Comparison of ENCODE assay signal across 1 cellular context in the genomic region with DNA sequence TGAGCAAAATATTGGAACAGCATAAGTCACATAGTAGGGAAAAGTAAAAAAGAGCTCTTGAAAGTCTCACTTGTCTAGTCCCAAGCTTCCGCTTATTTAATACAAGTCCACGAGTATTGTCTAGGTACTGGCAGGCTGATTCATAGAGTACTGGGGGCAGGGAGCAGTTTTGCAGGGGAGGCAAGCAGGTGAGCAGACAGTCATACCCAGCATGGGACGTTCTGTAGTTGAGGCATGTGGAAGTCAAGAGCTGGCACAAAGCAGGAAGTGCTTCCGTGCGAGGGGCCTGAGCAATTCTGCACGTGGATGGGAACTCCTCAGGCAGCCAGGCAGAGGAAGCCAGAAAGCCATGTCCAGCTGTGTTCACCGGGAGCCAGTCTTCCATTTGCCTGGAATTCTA.
TF ChIP-seq lines count a peak whose summit lies in the region.

No MANE protein-coding gene starts in this region.

TF ChIP-seq in WTC11, 78 proteins besides CTCF, POLR2A, EP300 and RAD21 (continued from another document):
- TF ChIP-seq, protein P1, sequence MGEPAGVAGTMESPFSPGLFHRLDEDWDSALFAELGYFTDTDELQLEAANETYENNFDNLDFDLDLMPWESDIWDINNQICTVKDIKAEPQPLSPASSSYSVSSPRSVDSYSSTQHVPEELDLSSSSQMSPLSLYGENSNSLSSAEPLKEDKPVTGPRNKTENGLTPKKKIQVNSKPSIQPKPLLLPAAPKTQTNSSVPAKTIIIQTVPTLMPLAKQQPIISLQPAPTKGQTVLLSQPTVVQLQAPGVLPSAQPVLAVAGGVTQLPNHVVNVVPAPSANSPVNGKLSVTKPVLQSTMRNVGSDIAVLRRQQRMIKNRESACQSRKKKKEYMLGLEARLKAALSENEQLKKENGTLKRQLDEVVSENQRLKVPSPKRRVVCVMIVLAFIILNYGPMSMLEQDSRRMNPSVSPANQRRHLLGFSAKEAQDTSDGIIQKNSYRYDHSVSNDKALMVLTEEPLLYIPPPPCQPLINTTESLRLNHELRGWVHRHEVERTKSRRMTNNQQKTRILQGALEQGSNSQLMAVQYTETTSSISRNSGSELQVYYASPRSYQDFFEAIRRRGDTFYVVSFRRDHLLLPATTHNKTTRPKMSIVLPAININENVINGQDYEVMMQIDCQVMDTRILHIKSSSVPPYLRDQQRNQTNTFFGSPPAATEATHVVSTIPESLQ (CRISPR knock-in tag; IDR thresholded peaks at IDR 0.05): no peak
- TF ChIP-seq TP53 (CRISPR knock-in tag; IDR thresholded peaks at IDR 0.05) (no peak), NFYB (CRISPR knock-in tag; conservative IDR thresholded peaks at IDR 0.05; ENCODE audit: low read depth) (no peak), SP1 (CRISPR knock-in tag; conservative IDR thresholded peaks at IDR 0.05) (no peak)
